In genomic region chr9:105881654-105882349, GRCh38 we compare ENCODE assay signal across 8 cellular contexts.
DNase-seq lines count a peak whose midpoint lies in the region; ATAC-seq and TF ChIP-seq lines count a peak whose summit lies in the region.

No MANE protein-coding gene starts in this region.

- peak; percentile 63 for DNase-seq in Daoy (ENCODE audit: low read depth)
- DNase-seq in SK-N-DZ (ENCODE audit: low spot score): peak; percentile 57
- DNase-seq in activated naive CD4-positive, alpha-beta T cell treated with anti-CD3 and anti-CD28 coated beads, Interleukin-2, amount 10 ng/mL, durations not matched to agents 7 days and 5 days: peak; percentile 83
- peak; percentile 40 to 44 for DNase-seq in heart right ventricle
- DNase-seq in sciatic nerve (ENCODE audit: low spot score): peak; percentile 75
- DNase-seq in 8988T: no peak

- H3F3A ChIP-seq in Loucy (ENCODE audit: low read depth): no peaks in the 10 kb centered on the region

- peak; percentile 44 for ATAC-seq in GM21619 (IDR thresholded peaks at IDR 0.05; ENCODE audit: unreplicated experiment)
- peak in 2 of 8 donors; percentile 34 to 51 for ATAC-seq in heart right ventricle
- peak; percentile 65 for ATAC-seq in sciatic nerve

- H3K27ac ChIP-seq in heart right ventricle: no peak overlapping the region

- H3K9me2 ChIP-seq in Loucy (replicated peaks; ENCODE audit: low read depth, low read length): no peaks in the 10 kb centered on the region

- TF ChIP-seq CTCF in Loucy (conservative IDR thresholded peaks at IDR 0.05; ENCODE audit: low read length) (peak; percentile 98), heart right ventricle (IDR thresholded peaks at IDR 0.05) (peak; percentile 52 to 93 (median 86))

- no peaks in the 10 kb centered on the region for H3K36me3 Mint-ChIP-seq in activated naive CD4-positive, alpha-beta T cell treated with anti-CD3 and anti-CD28 coated beads, Interleukin-2, amount 10 ng/mL, durations not matched to agents 7 days and 5 days

- no peak overlapping the region for H3K4me3 ChIP-seq in Loucy (ENCODE audit: low read length, poor library complexity, severe bottlenecking)
- H3K4me3 ChIP-seq in heart right ventricle: no peak overlapping the region

- H3K9me3 ChIP-seq in Loucy (ENCODE audit: insufficient read depth, low read depth, low read length) (no peaks in the 10 kb centered on the region), heart right ventricle (no peaks in the 10 kb centered on the region)

- H3K27me3 Mint-ChIP-seq in activated naive CD4-positive, alpha-beta T cell treated with anti-CD3 and anti-CD28 coated beads, Interleukin-2, amount 10 ng/mL, durations not matched to agents 7 days and 5 days: peaks cover 33% of the 10 kb centered on the region

- no peak overlapping the region for H3K4me3 Mint-ChIP-seq in activated naive CD4-positive, alpha-beta T cell treated with anti-CD3 and anti-CD28 coated beads, Interleukin-2, amount 10 ng/mL, durations not matched to agents 7 days and 5 days

- peaks cover 59% of the 10 kb centered on the region for H3K4me1 ChIP-seq in Loucy (ENCODE audit: insufficient read depth, low read length, poor library complexity, severe bottlenecking)
- no peaks in the 10 kb centered on the region for H3K4me1 ChIP-seq in heart right ventricle

- no peaks in the 10 kb centered on the region for H3K79me2 ChIP-seq in Loucy (ENCODE audit: insufficient read depth, low read length)

- no peaks in the 10 kb centered on the region for H3K9me3 Mint-ChIP-seq in activated naive CD4-positive, alpha-beta T cell treated with anti-CD3 and anti-CD28 coated beads, Interleukin-2, amount 10 ng/mL, durations not matched to agents 7 days and 5 days

- 30 to 34% methylated on average over 10 of the region's 10 CpGs for WGBS in heart right ventricle, 2 donors

- intact Hi-C loops in heart right ventricle (cut with DNase I) (loop anchor here in 6 of 10 donors (1.0 to 10.0 kb wide), 5 partner anchors 39 to 275 kb away; no protein-coding TSS in a partner anchor), sciatic nerve (cut with DNase I) (no loop called here)

- no peaks in the 10 kb centered on the region for H4K20me1 ChIP-seq in Loucy (ENCODE audit: insufficient read depth, low read length, poor library complexity, severe bottlenecking)

- 0 out of 2 replicates have a peak overlapping the region, but pooled peaks have one; percentile 4 for H2AFZ ChIP-seq in Loucy (ENCODE audit: low read length)

- CTCF ChIA-PET in activated naive CD4-positive, alpha-beta T cell treated with anti-CD3 and anti-CD28 coated beads, Interleukin-2, amount 10 ng/mL, durations not matched to agents 7 days and 5 days (lab: Charles Lee): interaction anchor here (0.5 to 10.1 kb wide), 16 partner anchors 9 to 371 kb away, joined by 3 to 155 read pairs (median 4); no protein-coding TSS in a partner anchor

- no peaks in the 10 kb centered on the region for H3K27me3 ChIP-seq in Loucy (ENCODE audit: insufficient read depth, low read length, poor library complexity, severe bottlenecking)
- no peaks in the 10 kb centered on the region for H3K27me3 ChIP-seq in heart right ventricle

- H3K4me1 Mint-ChIP-seq in activated naive CD4-positive, alpha-beta T cell treated with anti-CD3 and anti-CD28 coated beads, Interleukin-2, amount 10 ng/mL, durations not matched to agents 7 days and 5 days: peaks cover 30% of the 10 kb centered on the region

- H3K4me2 ChIP-seq in Loucy (ENCODE audit: low read depth, low read length, poor library complexity, severe bottlenecking): no peak overlapping the region

- H3K9ac ChIP-seq in Loucy (ENCODE audit: low read depth, low read length, poor library complexity, severe bottlenecking): no peak overlapping the region

- no peak overlapping the region for H3K27ac Mint-ChIP-seq in activated naive CD4-positive, alpha-beta T cell treated with anti-CD3 and anti-CD28 coated beads, Interleukin-2, amount 10 ng/mL, durations not matched to agents 7 days and 5 days

- H3K36me3 ChIP-seq in Loucy (ENCODE audit: insufficient read depth, low read length): no peaks in the 10 kb centered on the region
- H3K36me3 ChIP-seq in heart right ventricle: no peaks in the 10 kb centered on the region
